Comparison of ENCODE assay signal across 9 cellular contexts in genomic region chr3:100105536-100105935, GRCh38. TPM values are rescaled to one million over a fixed set of nuclear protein-coding genes. Genes with fewer than 3 reads are reported as not detected.
DNase-seq lines count a peak whose midpoint lies in the region; ATAC-seq and TF ChIP-seq lines count a peak whose summit lies in the region.
"Had no signal": no experiment of that assay in that cellular context is flagged by ENCODE, and none has a peak within 500 bp of the region (broad histone marks: within the 10 kb centered on the region; RNA-seq: fewer than 3 reads in every experiment).

No MANE protein-coding gene starts in this region.

- ATAC-seq in GM19438 (IDR thresholded peaks at IDR 0.05; ENCODE audit: low read depth, unreplicated experiment) (peak; percentile 38), HG03469 (IDR thresholded peaks at IDR 0.05; ENCODE audit: unreplicated experiment) (peak; percentile 28), GM18520 (IDR thresholded peaks at IDR 0.05; ENCODE audit: unreplicated experiment) (no peak)

- peak overlapping the region; percentile 65 for H3K4me2 ChIP-seq in BLaER1

- H3K36me3 ChIP-seq in BLaER1, result peaks cover 6% of the 10 kb centered on the region; the same call in 1 of the 2 replicates
- H3K36me3 ChIP-seq: cardiac muscle cell had no signal

- H3K9me3 ChIP-seq in BLaER1, result peaks cover 6% of the 10 kb centered on the region; the same call in 1 of the 2 replicates

- H3K27me3 ChIP-seq in BLaER1, result no peaks in the 10 kb centered on the region
- no peaks in the 10 kb centered on the region for H3K27me3 ChIP-seq in dorsolateral prefrontal cortex
- H3K27me3 ChIP-seq: cardiac muscle cell had no signal

- no peak overlapping the region for H3K4me3 ChIP-seq in BLaER1
- no peak overlapping the region for H3K4me3 ChIP-seq in astrocyte of the spinal cord (ENCODE audit: low read depth, low read length)
- H3K4me3 ChIP-seq in dorsolateral prefrontal cortex, result no peak overlapping the region
- H3K4me3 ChIP-seq: cardiac muscle cell had no signal

- intact Hi-C loops in dorsolateral prefrontal cortex (cut with DNase I), result no loop called here

- H3K27ac ChIP-seq in BLaER1 (peak overlapping the region; percentile 55), dorsolateral prefrontal cortex (no peak overlapping the region)
- H3K27ac ChIP-seq: cardiac muscle cell had no signal

- H3K9ac ChIP-seq in BLaER1, result no peak overlapping the region

- no peaks in the 10 kb centered on the region for H4K20me1 ChIP-seq in BLaER1

- in situ Hi-C loops in astrocyte of the spinal cord (cut with HindIII; ENCODE audit: low sequenced_read_pairs), result no loop called here

- DNase-seq in astrocyte of the spinal cord (ENCODE audit: low read depth, low spot score) (peak; percentile 49), dorsolateral prefrontal cortex (no peak), DMS114 treated with DMSO at 0.1 percent for 48 hours (lab: John Stamatoyannopoulos, UW; ENCODE audit: unreplicated experiment) (no peak), NCI-H1436 treated with DMSO at 0.1 percent for 48 hours (lab: John Stamatoyannopoulos, UW) (no peak)

- peaks cover 56% of the 10 kb centered on the region for H3K4me1 ChIP-seq in BLaER1

- TF ChIP-seq CTCF in astrocyte of the spinal cord (IDR thresholded peaks at IDR 0.05; ENCODE audit: low read depth, low read length), result no peak
- no peak for TF ChIP-seq CTCF in dorsolateral prefrontal cortex (IDR thresholded peaks at IDR 0.05 in 54 of 56, conservative IDR thresholded peaks at IDR 0.05 in 2 of 56; ENCODE audit: low read depth in 1 of 56, partially characterized antibody in 56 of 56)

RNA-seq across cellular contexts. Expression of gene FILIP1L, which starts 8.8 kb away (rescaled TPM):
- total RNA-seq in dorsolateral prefrontal cortex, result 10 to 100 TPM in 105 of 120 experiments, 1 to 10 TPM in 15; 4.6 to 32.0 (median 16.9) TPM
